9 cellular contexts compared by ENCODE assay signal in the genomic region with DNA sequence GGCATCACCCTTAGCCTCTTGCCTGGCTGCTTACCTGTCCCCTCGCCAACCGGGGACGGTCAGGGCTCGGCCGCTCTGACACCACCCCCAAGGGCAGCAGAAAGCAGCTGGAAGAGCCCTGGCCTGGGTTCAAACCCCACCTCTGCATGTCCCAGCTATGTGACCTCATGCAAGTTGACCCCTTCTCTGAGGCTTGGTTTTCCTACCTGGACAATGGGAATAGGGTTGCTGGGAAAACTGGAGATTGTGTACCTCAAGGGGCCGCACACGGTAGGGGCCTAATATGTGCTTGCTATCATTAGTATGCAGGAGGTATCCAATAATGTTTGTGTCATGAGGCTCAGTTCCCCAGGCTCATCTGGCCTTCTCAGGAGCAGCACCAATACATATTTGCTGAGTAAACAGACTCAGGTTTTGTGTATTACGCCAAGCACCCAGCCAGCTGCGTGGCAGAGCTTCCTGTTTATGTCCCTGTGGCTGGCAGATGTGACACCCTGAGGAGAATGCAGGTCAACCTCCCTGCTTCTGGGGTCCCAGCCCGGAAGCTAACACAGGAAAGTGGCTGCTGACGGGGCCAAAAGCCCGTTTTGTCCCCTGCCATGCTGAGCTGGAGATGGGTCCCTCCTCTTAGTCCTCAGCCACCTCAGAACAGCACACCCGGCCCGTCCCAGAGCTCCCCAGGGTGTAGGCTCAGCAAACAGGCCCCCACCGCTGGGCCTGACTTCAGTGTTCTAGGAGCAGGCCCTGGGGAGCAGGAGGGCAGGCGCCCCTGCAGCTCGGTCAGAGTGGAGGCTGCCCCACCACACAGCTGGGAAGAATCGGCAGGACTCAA. TPM values are rescaled to one million over a fixed set of nuclear protein-coding genes. Genes with fewer than 3 reads are reported as not detected.
DNase-seq lines count a peak whose midpoint lies in the region; ATAC-seq and TF ChIP-seq lines count a peak whose summit lies in the region.
"Had no signal": no experiment of that assay in that cellular context is flagged by ENCODE, and none has a peak within 500 bp of the region (broad histone marks: within the 10 kb centered on the region; RNA-seq: fewer than 3 reads in every experiment).

No MANE protein-coding gene starts in this region.

- peak; percentile 55 for ATAC-seq in GM19035 (IDR thresholded peaks at IDR 0.05; ENCODE audit: unreplicated experiment)
- no peak for ATAC-seq in HG02623 (IDR thresholded peaks at IDR 0.05; ENCODE audit: unreplicated experiment)

- TF ChIP-seq CTCF in KMS-11 (conservative IDR thresholded peaks at IDR 0.05; ENCODE audit: low read depth, low read length) (no peak), VCaP (conservative IDR thresholded peaks at IDR 0.05) (no peak), dorsolateral prefrontal cortex (IDR thresholded peaks at IDR 0.05 in 54 of 56, conservative IDR thresholded peaks at IDR 0.05 in 2 of 56; ENCODE audit: low read depth in 1 of 56, partially characterized antibody in 56 of 56) (no peak), spleen (IDR thresholded peaks at IDR 0.05 in 8 of 11, conservative IDR thresholded peaks at IDR 0.05 in 3 of 11) (no peak), mesothelial cell of epicardium (IDR thresholded peaks at IDR 0.05; ENCODE audit: unreplicated experiment) (no peak)

- H3K27ac Mint-ChIP-seq in mesothelial cell of epicardium = no peak overlapping the region

- no peaks in the 10 kb centered on the region for H3K9me3 Mint-ChIP-seq in mesothelial cell of epicardium

- peak overlapping the region; percentile 89 for H3K4me2 ChIP-seq in KMS-11

- TF ChIP-seq POLR2A in spleen (IDR thresholded peaks at IDR 0.05) = peak in 1 of 3 donors; percentile 13

- no peaks in the 10 kb centered on the region for H4K20me1 ChIP-seq in KMS-11 (ENCODE audit: insufficient read depth)

- intact Hi-C loops in dorsolateral prefrontal cortex (cut with DNase I) = no loop called here
- intact Hi-C loops in spleen (cut with DNase I; ENCODE audit: low total_unique reads) = no loop called here

- H3K4me3 ChIP-seq in KMS-11 (IDR thresholded peaks at IDR 0.05; ENCODE audit: insufficient read depth, low read depth, low read length) (no peak overlapping the region), dorsolateral prefrontal cortex (no peak overlapping the region), spleen (peak overlapping the region in 1 of 8 donors; percentile 16)

- H3K27ac ChIP-seq in KMS-11 (peak overlapping the region; percentile 99), VCaP (peak overlapping the region; percentile 56), dorsolateral prefrontal cortex (peak overlapping the region in 47 of 59 donors; percentile 6 to 77 (median 55)), spleen (peak overlapping the region; percentile 72 to 97 (median 88))

- H3K27me3 Mint-ChIP-seq in mesothelial cell of epicardium (ENCODE audit: low read depth) = no peaks in the 10 kb centered on the region

- peak overlapping the region; percentile 84; the same call in 1 of the 2 replicates for H3K9ac ChIP-seq in KMS-11

- no peaks in the 10 kb centered on the region for H3K36me3 Mint-ChIP-seq in mesothelial cell of epicardium

- H3K4me1 ChIP-seq in KMS-11 (ENCODE audit: low read depth, poor library complexity, severe bottlenecking) (peaks cover 40% of the 10 kb centered on the region), spleen (peaks cover 32 to 78% (median 49%) of the 10 kb centered on the region in 6 donors)

- no peaks in the 10 kb centered on the region for H3K79me2 ChIP-seq in KMS-11 (ENCODE audit: insufficient read depth, low read depth)

- no peaks in the 10 kb centered on the region for H3K36me3 ChIP-seq in KMS-11 (ENCODE audit: insufficient read depth)
- peaks cover 0 to 94% (median 23%) of the 10 kb centered on the region in 6 donors for H3K36me3 ChIP-seq in spleen

- DNase-seq in dorsolateral prefrontal cortex = peak in 1 of 10 donors; percentile 22
- DNase-seq in spleen = peak; percentile 94
- no peak for DNase-seq in mesothelial cell of epicardium (ENCODE audit: low spot score in 2 of 2, unreplicated experiment in 2 of 2)
- no peak for DNase-seq in cortex of kidney (lab: John Stamatoyannopoulos, UW)

- peak overlapping the region; percentile 82 for H2AFZ ChIP-seq in KMS-11 (ENCODE audit: low read depth)

- 33 to 52% (median 44%) methylated on average over 15 to 18 of the region's 18 CpGs for WGBS in spleen, 5 donors

- H3K4me3 Mint-ChIP-seq in mesothelial cell of epicardium = no peak overlapping the region

- no peaks in the 10 kb centered on the region for H3K4me1 Mint-ChIP-seq in mesothelial cell of epicardium

- no peaks in the 10 kb centered on the region for H3K27me3 ChIP-seq in KMS-11 (ENCODE audit: insufficient read depth, low read depth)
- no peaks in the 10 kb centered on the region for H3K27me3 ChIP-seq in dorsolateral prefrontal cortex
- no peaks in the 10 kb centered on the region for H3K27me3 ChIP-seq in spleen (replicated peaks in 1 of 7)

- no peaks in the 10 kb centered on the region for H3K9me3 ChIP-seq in spleen

RNA-seq across cellular contexts. Expression of a gene that starts 29.7 kb away (rescaled TPM):
- total RNA-seq in dorsolateral prefrontal cortex (100 to 1,000 TPM in 73 of 120 experiments, 10 to 100 TPM in 47; 60.7 to 184 (median 106) TPM), spleen (100 to 1,000 TPM; 121 to 238 (median 170) TPM), mesothelial cell of epicardium (53.9 to 60.6 TPM (median 54.7 TPM) in 3 replicates)
- polyA plus RNA-seq in spleen = 10 to 100 TPM; 44.4 to 97.9 (median 79.2) TPM

RNA-seq across cellular contexts. Expression of a gene that starts 33.8 kb away (rescaled TPM):
- not detected for total RNA-seq in dorsolateral prefrontal cortex
- not detected for total RNA-seq in spleen
- not detected for polyA plus RNA-seq in spleen
- not detected in 3 replicates for total RNA-seq in mesothelial cell of epicardium
- total RNA-seq: lung microvascular endothelial cell had no signal

RNA-seq across cellular contexts. Expression of a gene that starts 48.3 kb away (rescaled TPM):
- 1 to 10 TPM in 42 of 120 experiments, under 1 TPM in 74, not detected in 4; 0.18 to 3.1 (median 0.82) TPM for total RNA-seq in dorsolateral prefrontal cortex
- total RNA-seq in spleen = not detected
- not detected for polyA plus RNA-seq in spleen
- 0.09 to 0.11 TPM in 2 of 3 replicates, not detected in the other for total RNA-seq in mesothelial cell of epicardium
- total RNA-seq: lung microvascular endothelial cell had no signal
